ENCODE assay signal across 16 cellular contexts in genomic region chr2:142174176-142174575, GRCh38. TPM values are rescaled to one million over a fixed set of nuclear protein-coding genes. Genes with fewer than 3 reads are reported as not detected.
DNase-seq lines count a peak whose midpoint lies in the region; ATAC-seq and TF ChIP-seq lines count a peak whose summit lies in the region.
"Had no signal": no experiment of that assay in that cellular context is flagged by ENCODE, and none has a peak within 500 bp of the region (broad histone marks: within the 10 kb centered on the region; RNA-seq: fewer than 3 reads in every experiment).

No MANE protein-coding gene starts in this region.

- peak; percentile 83 for ATAC-seq in SK-N-SH treated with all-trans-retinoic acid at 6 μM for 48 hours
- no peak for ATAC-seq in GM18519 (IDR thresholded peaks at IDR 0.05; ENCODE audit: low FRiP score, unreplicated experiment)

- TF ChIP-seq CTCF in epithelial cell of esophagus (IDR thresholded peaks at IDR 0.05; ENCODE audit: insufficient read depth, low read depth, low read length, missing control alignments): no peak

- no peak overlapping the region for H3K4me3 ChIP-seq in epithelial cell of esophagus (ENCODE audit: low read length)

- peak; percentile 32 for DNase-seq in epithelial cell of esophagus (ENCODE audit: low read depth)
- DNase-seq in renal cortical epithelial cell (ENCODE audit: low read depth): peak; percentile 13
- no peak for DNase-seq in activated CD4-positive, alpha-beta T cell treated with anti-CD3 and anti-CD28 coated beads, Interleukin-2, amount 50 U/mL, for 4 hours
- DNase-seq in stimulated activated CD4-positive, alpha-beta T cell treated with anti-CD3 and anti-CD28 coated beads, Interleukin-1b, Interleukin-23, amount 100 ng/mL, for 48 hours: no peak
- DNase-seq: C1 segment of cervical spinal cord; Calu3; CD4-positive, alpha-beta memory T cell; COR-L47; DMS53; DMS79 treated with DMSO at 0.1 percent for 48 hours; GOT3; H7; HCEC 1CT had no signal

TF ChIP-seq in SK-N-SH treated with all-trans-retinoic acid at 6 μM for 48 hours, 23 proteins besides CTCF, POLR2A, EP300 and RAD21:
- TF ChIP-seq, protein P1, sequence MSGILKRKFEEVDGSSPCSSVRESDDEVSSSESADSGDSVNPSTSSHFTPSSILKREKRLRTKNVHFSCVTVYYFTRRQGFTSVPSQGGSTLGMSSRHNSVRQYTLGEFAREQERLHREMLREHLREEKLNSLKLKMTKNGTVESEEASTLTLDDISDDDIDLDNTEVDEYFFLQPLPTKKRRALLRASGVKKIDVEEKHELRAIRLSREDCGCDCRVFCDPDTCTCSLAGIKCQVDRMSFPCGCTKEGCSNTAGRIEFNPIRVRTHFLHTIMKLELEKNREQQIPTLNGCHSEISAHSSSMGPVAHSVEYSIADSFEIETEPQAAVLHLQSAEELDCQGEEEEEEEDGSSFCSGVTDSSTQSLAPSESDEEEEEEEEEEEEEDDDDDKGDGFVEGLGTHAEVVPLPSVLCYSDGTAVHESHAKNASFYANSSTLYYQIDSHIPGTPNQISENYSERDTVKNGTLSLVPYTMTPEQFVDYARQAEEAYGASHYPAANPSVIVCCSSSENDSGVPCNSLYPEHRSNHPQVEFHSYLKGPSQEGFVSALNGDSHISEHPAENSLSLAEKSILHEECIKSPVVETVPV (CRISPR knock-in tag; IDR thresholded peaks at IDR 0.05): no peak
- peak; percentile 45; the same call in 1 of the 2 replicates for TF ChIP-seq RARB (CRISPR knock-in tag; IDR thresholded peaks at IDR 0.05)
- no peak for TF ChIP-seq GLIS3 (CRISPR knock-in tag; IDR thresholded peaks at IDR 0.05)
- no peak for TF ChIP-seq ESRRG (CRISPR knock-in tag; IDR thresholded peaks at IDR 0.05)
- TF ChIP-seq, protein P2, sequence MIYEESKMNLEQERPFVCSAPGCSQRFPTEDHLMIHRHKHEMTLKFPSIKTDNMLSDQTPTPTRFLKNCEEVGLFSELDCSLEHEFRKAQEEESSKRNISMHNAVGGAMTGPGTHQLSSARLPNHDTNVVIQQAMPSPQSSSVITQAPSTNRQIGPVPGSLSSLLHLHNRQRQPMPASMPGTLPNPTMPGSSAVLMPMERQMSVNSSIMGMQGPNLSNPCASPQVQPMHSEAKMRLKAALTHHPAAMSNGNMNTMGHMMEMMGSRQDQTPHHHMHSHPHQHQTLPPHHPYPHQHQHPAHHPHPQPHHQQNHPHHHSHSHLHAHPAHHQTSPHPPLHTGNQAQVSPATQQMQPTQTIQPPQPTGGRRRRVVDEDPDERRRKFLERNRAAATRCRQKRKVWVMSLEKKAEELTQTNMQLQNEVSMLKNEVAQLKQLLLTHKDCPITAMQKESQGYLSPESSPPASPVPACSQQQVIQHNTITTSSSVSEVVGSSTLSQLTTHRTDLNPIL (CRISPR knock-in tag; IDR thresholded peaks at IDR 0.05; ENCODE audit: low read depth): peak; percentile 46; the same call in 1 of the 2 replicates
- 0 out of 2 replicates have a peak, but pooled peaks have one; percentile 24 for TF ChIP-seq TCF4 (CRISPR knock-in tag; IDR thresholded peaks at IDR 0.05; ENCODE audit: borderline replicate concordance)
- peak; percentile 89 for TF ChIP-seq TOX (CRISPR knock-in tag; IDR thresholded peaks at IDR 0.05; ENCODE audit: borderline replicate concordance)
- TF ChIP-seq TSHZ2 (CRISPR knock-in tag; IDR thresholded peaks at IDR 0.05): no peak
- TF ChIP-seq SNAI2 (CRISPR knock-in tag; IDR thresholded peaks at IDR 0.05): no peak
- TF ChIP-seq ISL1 (CRISPR knock-in tag; IDR thresholded peaks at IDR 0.05): peak; percentile 93
- TF ChIP-seq CSDC2 (CRISPR knock-in tag; IDR thresholded peaks at IDR 0.05): no peak

RNA-seq across cellular contexts. Expression of gene LRP1B, which starts 43.4 kb away (rescaled TPM):
- total RNA-seq in renal cortical epithelial cell: 0.17 and 4.3 TPM in 2 replicates
- total RNA-seq: CD4-positive, alpha-beta memory T cell; Daoy had no signal

Comparison
In these comparisons a context has a peak if more than half of its experiments do, and no peak if none do; other contexts are left out.
1. DNase-seq: peak in epithelial cell of esophagus (single experiment) and renal cortical epithelial cell (single experiment); none in activated CD4-positive, alpha-beta T cell treated with anti-CD3 and anti-CD28 coated beads, Interleukin-2, amount 50 U/mL, for 4 hours (0 of 2) and stimulated activated CD4-positive, alpha-beta T cell treated with anti-CD3 and anti-CD28 coated beads, Interleukin-1b, Interleukin-23, amount 100 ng/mL, for 48 hours (single experiment).